19 cellular contexts compared by ENCODE assay signal in the genomic region with DNA sequence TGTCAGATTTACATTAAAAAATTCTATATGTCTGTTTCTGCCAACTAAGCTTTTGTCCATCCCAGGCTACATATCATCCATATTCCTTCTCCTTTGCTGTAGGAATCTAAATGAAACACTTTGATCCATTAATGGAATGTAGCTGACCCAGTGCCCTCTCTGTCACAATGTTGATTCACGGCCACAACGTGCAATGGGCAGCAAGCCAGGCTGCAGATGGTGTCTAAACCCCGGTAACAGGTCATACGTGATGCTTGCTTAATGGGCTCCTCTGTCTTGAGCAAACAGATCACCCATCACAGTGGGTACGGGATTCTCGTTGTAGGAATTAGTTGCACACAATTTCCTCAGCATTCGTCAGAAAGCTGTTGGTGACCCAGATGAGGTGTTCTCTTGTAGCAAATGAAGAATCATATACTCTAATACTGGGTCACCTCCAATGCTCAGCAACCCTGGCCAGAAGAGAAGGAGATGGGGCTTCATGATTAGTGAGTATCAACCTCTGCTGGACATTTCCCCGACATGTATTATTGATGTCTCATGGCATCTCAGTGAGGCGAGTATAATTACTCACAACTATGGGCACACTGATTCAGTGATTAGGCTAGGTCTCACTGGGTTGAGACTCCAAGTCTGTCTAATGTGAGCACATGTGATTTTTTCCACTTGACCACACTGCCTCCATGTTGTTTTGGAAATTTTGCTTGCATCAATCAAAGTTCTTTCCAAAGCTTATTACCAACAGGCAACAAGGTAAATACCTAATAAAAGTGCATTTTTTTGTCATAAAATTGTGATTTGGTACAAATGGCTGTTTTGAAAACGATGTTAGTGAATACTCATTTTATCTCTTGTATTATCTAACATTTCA. TPM values are rescaled to one million over a fixed set of nuclear protein-coding genes. Genes with fewer than 3 reads are reported as not detected.
A peak's percentile ranks its signal among the peaks of the same experiment; 100 is the strongest.
DNase-seq lines count a peak whose midpoint lies in the region; ATAC-seq and TF ChIP-seq lines count a peak whose summit lies in the region.
"Had no signal": no experiment of that assay in that cellular context is flagged by ENCODE, and none has a peak within 500 bp of the region (broad histone marks: within the 10 kb centered on the region; RNA-seq: fewer than 3 reads in every experiment).

No MANE protein-coding gene starts in this region.

- H3K4me1 ChIP-seq in RWPE2 (ENCODE audit: insufficient read depth, poor library complexity, severe bottlenecking), result peaks cover 19% of the 10 kb centered on the region
- H3K4me1 ChIP-seq: esophagus muscularis mucosa, uterus had no signal

- DNase-seq in COLO668 (lab: John Stamatoyannopoulos, UW; ENCODE audit: unreplicated experiment) (peak; percentile 6), HT1080 (ENCODE audit: low read depth) (peak; percentile 71), RWPE2 (ENCODE audit: low spot score) (peak; percentile 69), glomerular visceral epithelial cell (ENCODE audit: extremely low spot score) (peak; percentile 92), WERI-Rb-1 (no peak)
- DNase-seq in effector CD4-positive, alpha-beta T cell, result no peak
- DNase-seq: activated CD4-positive, alpha-beta T cell treated with anti-CD3 and anti-CD28 coated beads for 36 hours; central memory CD4-positive, alpha-beta T cell; GOT3; immature natural killer cell; KG1; mesenchymal stem cell; naive thymus-derived CD4-positive, alpha-beta T cell; NCI-H1092; stimulated activated CD4-positive, alpha-beta T cell treated with anti-CD3 and anti-CD28 coated beads, Interleukin-2, amount 100 ng/mL, for 48 hours; uterus had no signal

- H3K4me3 ChIP-seq in RWPE2 (ENCODE audit: severe bottlenecking) (no peak overlapping the region), WERI-Rb-1 (ENCODE audit: low read depth, low read length) (no peak overlapping the region)
- H3K4me3 ChIP-seq: esophagus muscularis mucosa, uterus had no signal

- TF ChIP-seq CTCF in RWPE2 (IDR thresholded peaks at IDR 0.05; ENCODE audit: poor library complexity, severe bottlenecking) (no peak), WERI-Rb-1 (IDR thresholded peaks at IDR 0.05; ENCODE audit: low read depth, low read length) (no peak)

- peak; percentile 87 for ATAC-seq in RWPE2 (ENCODE audit: low read depth)
- ATAC-seq in HG03342 (IDR thresholded peaks at IDR 0.05; ENCODE audit: unreplicated experiment), result no peak
- no peak for ATAC-seq in HG03469 (IDR thresholded peaks at IDR 0.05; ENCODE audit: unreplicated experiment)
- ATAC-seq: activated CD4-positive, alpha-beta T cell treated with anti-CD3 and anti-CD28 coated beads for 36 hours; naive thymus-derived CD4-positive, alpha-beta T cell had no signal

- H3K27ac ChIP-seq in RWPE2 (ENCODE audit: poor library complexity, severe bottlenecking) (peak overlapping the region; percentile 46), WERI-Rb-1 (no peak overlapping the region)
- H3K27ac ChIP-seq: esophagus muscularis mucosa, uterus had no signal

- peaks cover 4% of the 10 kb centered on the region for H3K9me3 ChIP-seq in RWPE2 (ENCODE audit: severe bottlenecking)
- no peaks in the 10 kb centered on the region for H3K9me3 ChIP-seq in WERI-Rb-1 (ENCODE audit: severe bottlenecking)
- H3K9me3 ChIP-seq: esophagus muscularis mucosa, uterus had no signal

- H3K36me3 ChIP-seq in RWPE2 (ENCODE audit: low read depth), result no peaks in the 10 kb centered on the region
- H3K36me3 ChIP-seq in WERI-Rb-1, result no peaks in the 10 kb centered on the region
- H3K36me3 ChIP-seq: esophagus muscularis mucosa, uterus had no signal

- H3K27me3 ChIP-seq in RWPE2 (ENCODE audit: insufficient read depth, poor library complexity, severe bottlenecking), result no peaks in the 10 kb centered on the region
- no peaks in the 10 kb centered on the region for H3K27me3 ChIP-seq in WERI-Rb-1 (ENCODE audit: insufficient read depth, low read depth, severe bottlenecking)
- H3K27me3 ChIP-seq: esophagus muscularis mucosa, uterus had no signal

RNA-seq across cellular contexts. Expression of a gene that starts 12.9 kb away (rescaled TPM):
- 403 and 500 TPM in 2 replicates for total RNA-seq in HT1080 (2014; rRNA removed; shearing (Covaris generic))
- polyA plus RNA-seq in HT1080 (2015; cell fraction: cytosol; rRNA removed), result 361 and 462 TPM in 2 replicates
- polyA plus RNA-seq in HT1080 (2015; cell fraction: nucleus; rRNA removed), result 539 and 598 TPM in 2 replicates

Comparison
In these comparisons a context has a peak if more than half of its experiments do, and no peak if none do; other contexts are left out.
1. DNase-seq: peak in COLO668 (single experiment), HT1080 (single experiment), RWPE2 (single experiment) and glomerular visceral epithelial cell (single experiment); none in effector CD4-positive, alpha-beta T cell (single experiment) and WERI-Rb-1 (single experiment).